Comparison of ENCODE assay signal across 19 cellular contexts in genomic region chr1:7388141-7388487, GRCh38.
DNase-seq lines count a peak whose midpoint lies in the region; ATAC-seq, FAIRE-seq and TF ChIP-seq lines count a peak whose summit lies in the region.
"Had no signal": no experiment of that assay in that cellular context is flagged by ENCODE, and none has a peak within 500 bp of the region (broad histone marks: within the 10 kb centered on the region; RNA-seq: fewer than 3 reads in every experiment).

No MANE protein-coding gene starts in this region.

- H3K4me3 ChIP-seq in SJCRH30 (no peak overlapping the region), endothelial cell of umbilical vein (replicated peaks in 1 of 3; ENCODE audit: insufficient read depth in 1 of 3, low read depth in 1 of 3, low read length in 3 of 3) (no peak overlapping the region), smooth muscle cell (no peak overlapping the region)
- H3K4me3 ChIP-seq: BLaER1 treated with 17β-estradiol and CSF1 and Interleukin-3, amounts not matched to agents 10 nM and 100 nM; K562 had no signal

- peaks cover 43% of the 10 kb centered on the region for H3K4me1 ChIP-seq in SJCRH30
- H3K4me1 ChIP-seq in endothelial cell of umbilical vein (ENCODE audit: control insufficient read depth, extremely low read depth, insufficient read depth, low read length) = peaks cover 14% of the 10 kb centered on the region
- H3K4me1 ChIP-seq in smooth muscle cell (ENCODE audit: low read depth) = peaks cover 20% of the 10 kb centered on the region

- POLR2A ChIA-PET in endothelial cell of umbilical vein (lab: Charles Lee) = no interaction called here

- WGBS in smooth muscle cell (ENCODE audit: low lambda C conversion rate) = 92% methylated on average over 11 of the region's 11 CpGs

- H3K9me1 ChIP-seq in endothelial cell of umbilical vein (replicated peaks; ENCODE audit: control insufficient read depth, extremely low read depth, insufficient read depth, low read length) = no peaks in the 10 kb centered on the region

- dilution Hi-C loops in endothelial cell of umbilical vein (cut with MboI; ENCODE audit: extremely low pct_ligation_motif_present, low sequenced_read_pairs) = no loop called here

- intact Hi-C loops in endothelial cell of umbilical vein (cut with micrococcal nuclease) = no loop called here

- TF ChIP-seq POLR2A in endothelial cell of umbilical vein (IDR thresholded peaks at IDR 0.05; ENCODE audit: low read depth, low read length) = no peak

- FAIRE-seq in endothelial cell of umbilical vein (lab: Jason Lieb, UNC) = no peak
- FAIRE-seq: colon, GM12891, GM19239, K562 had no signal

- DNase-seq in SJCRH30 (peak; percentile 53 to 61), endothelial cell of umbilical vein (ENCODE audit: low read depth, low spot score) (no peak), mucosa of gallbladder (ENCODE audit: low spot score) (peak; percentile 9), smooth muscle cell (lab: John Stamatoyannopoulos, UW; ENCODE audit: unreplicated experiment) (no peak)
- DNase-seq in stimulated activated CD8-positive, alpha-beta memory T cell treated with anti-CD3 and anti-CD28 coated beads, Interleukin-4, amount 100 ng/mL, for 48 hours = no peak
- no peak for DNase-seq in stimulated activated effector memory CD8-positive, alpha-beta T cell treated with anti-CD3 and anti-CD28 coated beads, Interleukin-12 subunit alpha, Interleukin-12 subunit beta, amount 100 ng/mL, for 72 hours (ENCODE audit: low spot score in 2 of 2)
- DNase-seq: activated naive CD8-positive, alpha-beta T cell treated with anti-CD3 and anti-CD28 coated beads, Interleukin-2, amount 50 U/mL, for 24 hours; activated T-cell treated with anti-CD3 and anti-CD28 coated beads, Interleukin-2, amount 50 U/mL, for 4 hours; NCI-H1105 treated with DMSO at 0.1 percent for 48 hours; NCI-H446 treated with DMSO at 0.1 percent for 48 hours; OCI-M1 had no signal

- H3F3A ChIP-seq in smooth muscle cell (ENCODE audit: low read depth) = peaks cover 6% of the 10 kb centered on the region

- H3K4me3 Mint-ChIP-seq in stimulated activated effector memory CD8-positive, alpha-beta T cell treated with anti-CD3 and anti-CD28 coated beads, Interleukin-12 subunit alpha, Interleukin-12 subunit beta, amount 100 ng/mL, for 72 hours = no peak overlapping the region
- H3K4me3 Mint-ChIP-seq: activated naive CD8-positive, alpha-beta T cell treated with anti-CD3 and anti-CD28 coated beads, Interleukin-2, amount 50 U/mL, for 24 hours; activated T-cell treated with anti-CD3 and anti-CD28 coated beads, Interleukin-2, amount 50 U/mL, for 4 hours; WTC11 had no signal

- no peak overlapping the region for H3K4me2 ChIP-seq in endothelial cell of umbilical vein (ENCODE audit: insufficient read depth, low read length)
- no peak overlapping the region for H3K4me2 ChIP-seq in smooth muscle cell

- H3K9ac ChIP-seq in endothelial cell of umbilical vein (replicated peaks; ENCODE audit: extremely low read depth, insufficient read depth, low read length) (no peak overlapping the region), smooth muscle cell (ENCODE audit: low read depth) (no peak overlapping the region)

- H3K27ac ChIP-seq in SJCRH30 (peak overlapping the region; percentile 40), endothelial cell of umbilical vein (ENCODE audit: insufficient read depth, low read depth, low read length) (no peak overlapping the region), smooth muscle cell (ENCODE audit: low read depth) (peak overlapping the region; percentile 59)

- no peaks in the 10 kb centered on the region for H3K9me3 Mint-ChIP-seq in stimulated activated effector memory CD8-positive, alpha-beta T cell treated with anti-CD3 and anti-CD28 coated beads, Interleukin-12 subunit alpha, Interleukin-12 subunit beta, amount 100 ng/mL, for 72 hours
- H3K9me3 Mint-ChIP-seq: activated naive CD8-positive, alpha-beta T cell treated with anti-CD3 and anti-CD28 coated beads, Interleukin-2, amount 50 U/mL, for 24 hours; activated T-cell treated with anti-CD3 and anti-CD28 coated beads, Interleukin-2, amount 50 U/mL, for 4 hours; WTC11 had no signal

- H3K36me3 ChIP-seq in SJCRH30 (no peaks in the 10 kb centered on the region), endothelial cell of umbilical vein (ENCODE audit: control insufficient read depth in 2 of 2, extremely low read depth in 1 of 2, insufficient read depth in 2 of 2, low read length in 2 of 2) (no peaks in the 10 kb centered on the region), smooth muscle cell (ENCODE audit: low read depth) (no peaks in the 10 kb centered on the region)
- H3K36me3 ChIP-seq: BLaER1 treated with 17β-estradiol and CSF1 and Interleukin-3, amounts not matched to agents 10 nM and 100 nM had no signal

- no peaks in the 10 kb centered on the region for H3K4me1 Mint-ChIP-seq in stimulated activated effector memory CD8-positive, alpha-beta T cell treated with anti-CD3 and anti-CD28 coated beads, Interleukin-12 subunit alpha, Interleukin-12 subunit beta, amount 100 ng/mL, for 72 hours
- H3K4me1 Mint-ChIP-seq: activated naive CD8-positive, alpha-beta T cell treated with anti-CD3 and anti-CD28 coated beads, Interleukin-2, amount 50 U/mL, for 24 hours had no signal

- no peak for ATAC-seq in HG03039 (IDR thresholded peaks at IDR 0.05; ENCODE audit: unreplicated experiment)
- no peak for ATAC-seq in stimulated activated effector memory CD8-positive, alpha-beta T cell treated with anti-CD3 and anti-CD28 coated beads, Interleukin-12 subunit alpha, Interleukin-12 subunit beta, amount 100 ng/mL, for 72 hours
- no peak for ATAC-seq in HG03135 (IDR thresholded peaks at IDR 0.05; ENCODE audit: unreplicated experiment)
- ATAC-seq: activated naive CD8-positive, alpha-beta T cell treated with anti-CD3 and anti-CD28 coated beads, Interleukin-2, amount 50 U/mL, for 24 hours; K562 had no signal

- no peaks in the 10 kb centered on the region for H3K36me3 Mint-ChIP-seq in stimulated activated effector memory CD8-positive, alpha-beta T cell treated with anti-CD3 and anti-CD28 coated beads, Interleukin-12 subunit alpha, Interleukin-12 subunit beta, amount 100 ng/mL, for 72 hours
- H3K36me3 Mint-ChIP-seq: WTC11 had no signal

- H3K27ac Mint-ChIP-seq in stimulated activated effector memory CD8-positive, alpha-beta T cell treated with anti-CD3 and anti-CD28 coated beads, Interleukin-12 subunit alpha, Interleukin-12 subunit beta, amount 100 ng/mL, for 72 hours = no peak overlapping the region
- H3K27ac Mint-ChIP-seq: activated naive CD8-positive, alpha-beta T cell treated with anti-CD3 and anti-CD28 coated beads, Interleukin-2, amount 50 U/mL, for 24 hours; WTC11 had no signal

- H4K20me1 ChIP-seq in endothelial cell of umbilical vein (replicated peaks; ENCODE audit: control insufficient read depth, extremely low read depth, insufficient read depth, low read length) = no peaks in the 10 kb centered on the region
- no peaks in the 10 kb centered on the region for H4K20me1 ChIP-seq in smooth muscle cell (ENCODE audit: low read depth)
- H4K20me1 ChIP-seq: BLaER1 treated with 17β-estradiol and CSF1 and Interleukin-3, amounts not matched to agents 10 nM and 100 nM had no signal

- H3K79me2 ChIP-seq in endothelial cell of umbilical vein (ENCODE audit: control insufficient read depth, insufficient read depth, low read length) (no peaks in the 10 kb centered on the region), smooth muscle cell (ENCODE audit: low read depth) (no peaks in the 10 kb centered on the region)

- CTCF ChIA-PET in endothelial cell of umbilical vein (lab: Charles Lee) = interaction anchor here (1.3 to 1.9 kb wide), 3 partner anchors 9 to 88 kb away, joined by 3 to 7 read pairs (median 3); no protein-coding TSS in a partner anchor

- H3K27me3 ChIP-seq in SJCRH30 = no peaks in the 10 kb centered on the region
- H3K27me3 ChIP-seq in endothelial cell of umbilical vein (ENCODE audit: control insufficient read depth in 2 of 2, insufficient read depth in 2 of 2, low read length in 2 of 2) = no peaks in the 10 kb centered on the region
- no peaks in the 10 kb centered on the region for H3K27me3 ChIP-seq in smooth muscle cell (ENCODE audit: low read depth)
- H3K27me3 ChIP-seq: BLaER1 treated with 17β-estradiol and CSF1 and Interleukin-3, amounts not matched to agents 10 nM and 100 nM had no signal

- TF ChIP-seq CTCF in endothelial cell of umbilical vein (IDR thresholded peaks at IDR 0.05; ENCODE audit: extremely low read depth in 1 of 2, insufficient read depth in 1 of 2, low read depth in 1 of 2, low read length in 2 of 2) (no peak), smooth muscle cell (IDR thresholded peaks at IDR 0.05; ENCODE audit: borderline replicate concordance, insufficient read depth, poor library complexity, severe bottlenecking) (no peak)

- BruUV-seq in endothelial cell of umbilical vein (replicated peaks; lab: Mats Ljungman, UMichigan) = no TSS peak

- peak overlapping the region; percentile 93 for H2AFZ ChIP-seq in endothelial cell of umbilical vein (ENCODE audit: low read depth, low read length)
- no peak overlapping the region for H2AFZ ChIP-seq in smooth muscle cell (ENCODE audit: low read depth)

- H3K9me3 ChIP-seq in SJCRH30 (replicated peaks) (no peaks in the 10 kb centered on the region), endothelial cell of umbilical vein (replicated peaks; ENCODE audit: control insufficient read depth, insufficient read depth, low read length) (no peaks in the 10 kb centered on the region), smooth muscle cell (replicated peaks; ENCODE audit: low read depth) (no peaks in the 10 kb centered on the region)
- H3K9me3 ChIP-seq: BLaER1 treated with 17β-estradiol and CSF1 and Interleukin-3, amounts not matched to agents 10 nM and 100 nM had no signal

TF ChIP-seq in endothelial cell of umbilical vein, 7 proteins besides CTCF, POLR2A, EP300 and RAD21:
- TF ChIP-seq MAX (IDR thresholded peaks at IDR 0.05; ENCODE audit: insufficient read depth, insufficient read length) = no peak
- TF ChIP-seq POLR2AphosphoS5 (IDR thresholded peaks at IDR 0.05; ENCODE audit: insufficient read depth, low read depth, low read length) = no peak
- TF ChIP-seq EZH2 (IDR thresholded peaks at IDR 0.05; ENCODE audit: borderline replicate concordance, low read depth, low read length, severe bottlenecking) = no peak
- no peak for TF ChIP-seq GATA2 (IDR thresholded peaks at IDR 0.05; ENCODE audit: insufficient read depth, insufficient read length, low read depth, low read length)
- no peak for TF ChIP-seq FOS (IDR thresholded peaks at IDR 0.05; ENCODE audit: borderline replicate concordance, insufficient read depth, low read length)

Comparison
In these comparisons a context has a peak if more than half of its experiments do, and no peak if none do; other contexts are left out.
1. DNase-seq: peak in SJCRH30 (2 of 2) and mucosa of gallbladder (single experiment); none in endothelial cell of umbilical vein (single experiment), smooth muscle cell (single experiment), stimulated activated CD8-positive, alpha-beta memory T cell treated with anti-CD3 and anti-CD28 coated beads, Interleukin-4, amount 100 ng/mL, for 48 hours (single experiment) and stimulated activated effector memory CD8-positive, alpha-beta T cell treated with anti-CD3 and anti-CD28 coated beads, Interleukin-12 subunit alpha, Interleukin-12 subunit beta, amount 100 ng/mL, for 72 hours (0 of 2).